Comparison of ENCODE assay signal across 8 cellular contexts in the genomic region with DNA sequence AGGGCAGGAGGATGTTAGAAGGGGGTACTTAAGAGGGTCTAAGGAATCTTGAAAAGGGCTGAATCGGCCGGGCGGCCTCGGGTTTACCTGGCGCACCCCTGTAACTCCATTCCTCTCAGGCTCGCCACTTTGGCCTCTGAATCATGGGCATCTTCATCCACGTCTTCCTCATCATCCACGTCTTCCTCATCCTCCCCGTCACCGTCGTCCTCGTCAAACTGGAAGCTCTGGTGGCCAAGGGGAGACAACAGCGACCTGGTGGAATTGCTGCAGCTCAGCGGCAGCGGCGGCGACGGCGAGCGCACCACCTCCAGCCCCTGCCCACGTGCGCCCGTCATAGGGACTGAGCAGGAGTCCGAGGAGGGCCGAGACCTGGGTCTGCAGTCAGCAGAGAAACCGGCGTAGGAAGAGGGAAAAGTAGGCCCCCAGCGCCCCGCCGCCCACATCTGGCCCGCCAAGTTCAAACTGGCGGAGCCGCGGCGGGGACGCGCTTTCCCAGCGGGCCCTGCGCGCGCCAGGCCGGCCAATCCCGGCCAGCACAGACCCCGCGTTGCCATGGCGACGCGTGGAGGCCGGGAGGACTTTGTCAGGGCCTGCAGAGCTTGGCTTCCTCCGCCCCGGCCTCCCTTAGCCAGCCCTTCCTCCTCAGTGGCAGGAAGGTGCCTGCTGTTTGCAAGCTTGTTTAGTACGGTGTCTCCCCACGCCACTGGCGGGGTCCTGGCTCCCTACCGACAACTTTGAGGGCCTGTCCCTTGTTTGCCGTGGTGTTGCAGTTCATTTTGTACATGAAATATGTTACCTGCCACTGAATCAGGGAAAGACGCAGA.
DNase-seq lines count a peak whose midpoint lies in the region; ATAC-seq and TF ChIP-seq lines count a peak whose summit lies in the region.

A gene with protein sequence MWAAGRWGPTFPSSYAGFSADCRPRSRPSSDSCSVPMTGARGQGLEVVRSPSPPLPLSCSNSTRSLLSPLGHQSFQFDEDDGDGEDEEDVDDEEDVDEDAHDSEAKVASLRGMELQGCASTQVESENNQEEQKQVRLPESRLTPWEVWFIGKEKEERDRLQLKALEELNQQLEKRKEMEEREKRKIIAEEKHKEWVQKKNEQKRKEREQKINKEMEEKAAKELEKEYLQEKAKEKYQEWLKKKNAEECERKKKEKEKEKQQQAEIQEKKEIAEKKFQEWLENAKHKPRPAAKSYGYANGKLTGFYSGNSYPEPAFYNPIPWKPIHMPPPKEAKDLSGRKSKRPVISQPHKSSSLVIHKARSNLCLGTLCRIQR (minus strand): TSS at position 467 of the 827 bp plus-strand sequence. CDS start 21 bp downstream, at position 446.

- peak within 1 kb of the TSS; percentile 53 for H3K27ac ChIP-seq in BLaER1
- peak within 1 kb of the TSS; percentile 40 for H3K27ac ChIP-seq in layer of hippocampus (ENCODE audit: low read depth, low read length)

- peak within 1 kb of the TSS; percentile 77 for H3K4me3 ChIP-seq in BLaER1
- peak within 1 kb of the TSS; percentile 91 for H3K4me3 ChIP-seq in choroid plexus epithelial cell (ENCODE audit: low read depth, low read length)

- H3K27me3 ChIP-seq in BLaER1 (no peaks in the 10 kb centered on the region), layer of hippocampus (ENCODE audit: control insufficient read depth, insufficient read depth, low read length) (no peaks in the 10 kb centered on the region)

- ATAC-seq in GM19324 (IDR thresholded peaks at IDR 0.05; ENCODE audit: low FRiP score, unreplicated experiment): peak; percentile 100
- ATAC-seq in HG03457 (IDR thresholded peaks at IDR 0.05; ENCODE audit: unreplicated experiment): peak; percentile 99

- H3K4me1 ChIP-seq in BLaER1: peaks cover 19% of the 10 kb centered on the region

- peak within 1 kb of the TSS; percentile 78 for H3K9ac ChIP-seq in BLaER1

- DNase-seq in NCI-H510A treated with DMSO at 0.1 percent for 48 hours (lab: John Stamatoyannopoulos, UW): peak; percentile 57
- peak; percentile 78 to 84 for DNase-seq in activated CD4-positive, alpha-beta T cell treated with anti-CD3 and anti-CD28 coated beads for 4 hours
- DNase-seq in choroid plexus epithelial cell (ENCODE audit: low read depth): peak; percentile 95
- DNase-seq in stimulated activated CD4-positive, alpha-beta T cell treated with anti-CD3 and anti-CD28 coated beads, Interleukin-1b, Interleukin-23, amount 100 ng/mL, for 1 hour (ENCODE audit: low read depth in 2 of 2): peak; percentile 64 to 69

- no peak for TF ChIP-seq CTCF in choroid plexus epithelial cell (conservative IDR thresholded peaks at IDR 0.05; ENCODE audit: low read depth, low read length)

- H3K9me3 ChIP-seq in BLaER1: no peaks in the 10 kb centered on the region

- peak within 1 kb of the TSS; percentile 78 for H3K4me2 ChIP-seq in BLaER1

- H3K36me3 ChIP-seq in BLaER1: no peaks in the 10 kb centered on the region

- H4K20me1 ChIP-seq in BLaER1: no peaks in the 10 kb centered on the region

Comparison
In these comparisons a context has a peak if more than half of its experiments do, and no peak if none do; other contexts are left out.
1. Peak in every context shown above with its lines: DNase-seq, ATAC-seq, H3K4me3 ChIP-seq and H3K27ac ChIP-seq.